1 cellular context compared by ENCODE assay signal in the genomic region with DNA sequence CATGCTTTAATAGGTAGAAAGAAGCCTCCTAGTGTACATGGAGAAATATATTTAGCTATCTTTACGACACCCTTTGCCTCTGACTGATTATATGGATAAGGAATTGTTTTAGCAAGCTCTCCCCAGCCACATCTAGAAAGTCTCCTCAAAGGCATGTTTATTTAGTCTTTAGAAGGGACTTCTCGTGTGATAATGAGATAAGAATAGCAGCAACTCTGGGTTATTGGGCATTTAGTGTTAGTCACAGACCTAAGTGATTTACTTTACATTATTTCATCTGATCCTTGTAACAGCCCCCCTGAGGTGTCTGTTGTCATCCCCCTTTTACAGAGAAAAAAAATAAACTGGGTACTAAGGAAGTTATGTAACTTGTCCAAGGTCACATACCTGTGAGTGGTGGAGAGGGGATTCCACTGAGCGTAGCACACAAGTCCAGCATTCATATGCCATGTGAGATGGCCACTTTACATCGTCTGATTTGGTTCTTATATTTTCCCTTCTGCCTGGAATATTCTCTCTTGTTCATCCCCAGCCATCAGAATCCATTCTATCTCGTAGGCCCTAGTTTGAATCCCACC.
A peak's percentile ranks its signal among the peaks of the same experiment; 100 is the strongest.
TF ChIP-seq lines count a peak whose summit lies in the region.

No MANE protein-coding gene starts in this region.

TF ChIP-seq in K562, 482 proteins besides CTCF, POLR2A, EP300 and RAD21 (continued from another document):
- TF ChIP-seq, protein P1, sequence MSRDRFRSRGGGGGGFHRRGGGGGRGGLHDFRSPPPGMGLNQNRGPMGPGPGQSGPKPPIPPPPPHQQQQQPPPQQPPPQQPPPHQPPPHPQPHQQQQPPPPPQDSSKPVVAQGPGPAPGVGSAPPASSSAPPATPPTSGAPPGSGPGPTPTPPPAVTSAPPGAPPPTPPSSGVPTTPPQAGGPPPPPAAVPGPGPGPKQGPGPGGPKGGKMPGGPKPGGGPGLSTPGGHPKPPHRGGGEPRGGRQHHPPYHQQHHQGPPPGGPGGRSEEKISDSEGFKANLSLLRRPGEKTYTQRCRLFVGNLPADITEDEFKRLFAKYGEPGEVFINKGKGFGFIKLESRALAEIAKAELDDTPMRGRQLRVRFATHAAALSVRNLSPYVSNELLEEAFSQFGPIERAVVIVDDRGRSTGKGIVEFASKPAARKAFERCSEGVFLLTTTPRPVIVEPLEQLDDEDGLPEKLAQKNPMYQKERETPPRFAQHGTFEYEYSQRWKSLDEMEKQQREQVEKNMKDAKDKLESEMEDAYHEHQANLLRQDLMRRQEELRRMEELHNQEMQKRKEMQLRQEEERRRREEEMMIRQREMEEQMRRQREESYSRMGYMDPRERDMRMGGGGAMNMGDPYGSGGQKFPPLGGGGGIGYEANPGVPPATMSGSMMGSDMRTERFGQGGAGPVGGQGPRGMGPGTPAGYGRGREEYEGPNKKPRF (IDR thresholded peaks at IDR 0.05; ENCODE audit: low read depth, low read length) = no peak
- TF ChIP-seq HEY1 (CRISPR knock-in tag; IDR thresholded peaks at IDR 0.05; ENCODE audit: borderline replicate concordance) (no peak), POU5F1 (IDR thresholded peaks at IDR 0.05; ENCODE audit: borderline replicate concordance, low read depth, low read length, partially characterized antibody) (no peak), ARNT (IDR thresholded peaks at IDR 0.05) (peak in 1 of 2 experiments; percentile 47; a peak in 1 of 4 replicates), TBL1XR1 (IDR thresholded peaks at IDR 0.05; ENCODE audit: low read length in 2 of 2) (0 out of 4 replicates have a peak, but pooled peaks of 1 of the 2 experiments have one; percentile 17), PTRF (tag; IDR thresholded peaks at IDR 0.05) (no peak), SIN3B (IDR thresholded peaks at IDR 0.05; ENCODE audit: low read depth) (no peak), RCOR1 (IDR thresholded peaks at IDR 0.05; ENCODE audit: borderline replicate concordance in 1 of 2, low read depth in 2 of 2, low read length in 2 of 2) (0 out of 4 replicates have a peak, but pooled peaks of 1 of the 2 experiments have one; percentile 44)
- TF ChIP-seq, protein P2, sequence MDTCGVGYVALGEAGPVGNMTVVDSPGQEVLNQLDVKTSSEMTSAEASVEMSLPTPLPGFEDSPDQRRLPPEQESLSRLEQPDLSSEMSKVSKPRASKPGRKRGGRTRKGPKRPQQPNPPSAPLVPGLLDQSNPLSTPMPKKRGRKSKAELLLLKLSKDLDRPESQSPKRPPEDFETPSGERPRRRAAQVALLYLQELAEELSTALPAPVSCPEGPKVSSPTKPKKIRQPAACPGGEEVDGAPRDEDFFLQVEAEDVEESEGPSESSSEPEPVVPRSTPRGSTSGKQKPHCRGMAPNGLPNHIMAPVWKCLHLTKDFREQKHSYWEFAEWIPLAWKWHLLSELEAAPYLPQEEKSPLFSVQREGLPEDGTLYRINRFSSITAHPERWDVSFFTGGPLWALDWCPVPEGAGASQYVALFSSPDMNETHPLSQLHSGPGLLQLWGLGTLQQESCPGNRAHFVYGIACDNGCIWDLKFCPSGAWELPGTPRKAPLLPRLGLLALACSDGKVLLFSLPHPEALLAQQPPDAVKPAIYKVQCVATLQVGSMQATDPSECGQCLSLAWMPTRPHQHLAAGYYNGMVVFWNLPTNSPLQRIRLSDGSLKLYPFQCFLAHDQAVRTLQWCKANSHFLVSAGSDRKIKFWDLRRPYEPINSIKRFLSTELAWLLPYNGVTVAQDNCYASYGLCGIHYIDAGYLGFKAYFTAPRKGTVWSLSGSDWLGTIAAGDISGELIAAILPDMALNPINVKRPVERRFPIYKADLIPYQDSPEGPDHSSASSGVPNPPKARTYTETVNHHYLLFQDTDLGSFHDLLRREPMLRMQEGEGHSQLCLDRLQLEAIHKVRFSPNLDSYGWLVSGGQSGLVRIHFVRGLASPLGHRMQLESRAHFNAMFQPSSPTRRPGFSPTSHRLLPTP (IDR thresholded peaks at IDR 0.05; ENCODE audit: borderline replicate concordance, extremely low read depth, insufficient read length) = no peak
